Comparison of ENCODE assay signal across 1 cellular context in genomic region chr13:26476111-26476743, GRCh38.
TF ChIP-seq lines count a peak whose summit lies in the region.

No MANE protein-coding gene starts in this region.

TF ChIP-seq in HepG2, 621 proteins besides CTCF, POLR2A, EP300 and RAD21 (continued from another document and continues in another):
- no peak for TF ChIP-seq ZNF770 (CRISPR knock-in tag; IDR thresholded peaks at IDR 0.05)
- no peak for TF ChIP-seq ZNF644 (CRISPR knock-in tag; IDR thresholded peaks at IDR 0.05; ENCODE audit: low read depth)
- TF ChIP-seq PAX8 (CRISPR knock-in tag; IDR thresholded peaks at IDR 0.05; ENCODE audit: borderline replicate concordance) = no peak
- TF ChIP-seq, protein P1, sequence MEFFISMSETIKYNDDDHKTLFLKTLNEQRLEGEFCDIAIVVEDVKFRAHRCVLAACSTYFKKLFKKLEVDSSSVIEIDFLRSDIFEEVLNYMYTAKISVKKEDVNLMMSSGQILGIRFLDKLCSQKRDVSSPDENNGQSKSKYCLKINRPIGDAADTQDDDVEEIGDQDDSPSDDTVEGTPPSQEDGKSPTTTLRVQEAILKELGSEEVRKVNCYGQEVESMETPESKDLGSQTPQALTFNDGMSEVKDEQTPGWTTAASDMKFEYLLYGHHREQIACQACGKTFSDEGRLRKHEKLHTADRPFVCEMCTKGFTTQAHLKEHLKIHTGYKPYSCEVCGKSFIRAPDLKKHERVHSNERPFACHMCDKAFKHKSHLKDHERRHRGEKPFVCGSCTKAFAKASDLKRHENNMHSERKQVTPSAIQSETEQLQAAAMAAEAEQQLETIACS (CRISPR knock-in tag; IDR thresholded peaks at IDR 0.05) = no peak
- no peak for TF ChIP-seq XBP1 (CRISPR knock-in tag; IDR thresholded peaks at IDR 0.05)
- TF ChIP-seq ZNF605 (CRISPR knock-in tag; IDR thresholded peaks at IDR 0.05) = no peak
- no peak for TF ChIP-seq ZBTB7B (CRISPR knock-in tag; IDR thresholded peaks at IDR 0.05)
- no peak for TF ChIP-seq E2F2 (CRISPR knock-in tag; IDR thresholded peaks at IDR 0.05; ENCODE audit: borderline replicate concordance)
- TF ChIP-seq JDP2 (CRISPR knock-in tag; IDR thresholded peaks at IDR 0.05; ENCODE audit: borderline replicate concordance) = no peak
- no peak for TF ChIP-seq REL (CRISPR knock-in tag; conservative IDR thresholded peaks at IDR 0.05)
- TF ChIP-seq HOXA3 (CRISPR knock-in tag; IDR thresholded peaks at IDR 0.05) = no peak; the same call in 1 of the 2 replicates
- no peak for TF ChIP-seq RARG (CRISPR knock-in tag; IDR thresholded peaks at IDR 0.05; ENCODE audit: low read depth)
- TF ChIP-seq, protein P2, sequence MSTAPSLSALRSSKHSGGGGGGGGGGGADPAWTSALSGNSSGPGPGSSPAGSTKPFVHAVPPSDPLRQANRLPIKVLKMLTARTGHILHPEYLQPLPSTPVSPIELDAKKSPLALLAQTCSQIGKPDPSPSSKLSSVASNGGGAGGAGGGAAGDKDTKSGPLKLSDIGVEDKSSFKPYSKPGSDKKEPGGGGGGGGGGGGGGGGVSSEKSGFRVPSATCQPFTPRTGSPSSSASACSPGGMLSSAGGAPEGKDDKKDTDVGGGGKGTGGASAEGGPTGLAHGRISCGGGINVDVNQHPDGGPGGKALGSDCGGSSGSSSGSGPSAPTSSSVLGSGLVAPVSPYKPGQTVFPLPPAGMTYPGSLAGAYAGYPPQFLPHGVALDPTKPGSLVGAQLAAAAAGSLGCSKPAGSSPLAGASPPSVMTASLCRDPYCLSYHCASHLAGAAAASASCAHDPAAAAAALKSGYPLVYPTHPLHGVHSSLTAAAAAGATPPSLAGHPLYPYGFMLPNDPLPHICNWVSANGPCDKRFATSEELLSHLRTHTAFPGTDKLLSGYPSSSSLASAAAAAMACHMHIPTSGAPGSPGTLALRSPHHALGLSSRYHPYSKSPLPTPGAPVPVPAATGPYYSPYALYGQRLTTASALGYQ (CRISPR knock-in tag; IDR thresholded peaks at IDR 0.05) = no peak
- no peak for TF ChIP-seq ZFP41 (CRISPR knock-in tag; IDR thresholded peaks at IDR 0.05; ENCODE audit: borderline replicate concordance)
- no peak for TF ChIP-seq ZNF333 (CRISPR knock-in tag; IDR thresholded peaks at IDR 0.05; ENCODE audit: borderline replicate concordance)
- no peak for TF ChIP-seq GZF1 (CRISPR knock-in tag; IDR thresholded peaks at IDR 0.05)
- TF ChIP-seq KDM5B (CRISPR knock-in tag; IDR thresholded peaks at IDR 0.05; ENCODE audit: borderline replicate concordance) = no peak
- TF ChIP-seq ETV6 (CRISPR knock-in tag; conservative IDR thresholded peaks at IDR 0.05) = no peak
- TF ChIP-seq ZNF672 (CRISPR knock-in tag; IDR thresholded peaks at IDR 0.05) = no peak
- TF ChIP-seq NFE2L2 (IDR thresholded peaks at IDR 0.05; ENCODE audit: low read length) = no peak
- TF ChIP-seq NR3C1 (CRISPR knock-in tag; IDR thresholded peaks at IDR 0.05) = no peak
- TF ChIP-seq, protein P3, sequence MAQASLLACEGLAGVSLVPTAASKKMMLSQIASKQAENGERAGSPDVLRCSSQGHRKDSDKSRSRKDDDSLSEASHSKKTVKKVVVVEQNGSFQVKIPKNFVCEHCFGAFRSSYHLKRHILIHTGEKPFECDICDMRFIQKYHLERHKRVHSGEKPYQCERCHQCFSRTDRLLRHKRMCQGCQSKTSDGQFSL (CRISPR knock-in tag; IDR thresholded peaks at IDR 0.05) = no peak
- peak; percentile 14; the same call in 1 of the 2 replicates for TF ChIP-seq SAP130 (CRISPR knock-in tag; IDR thresholded peaks at IDR 0.05; ENCODE audit: low read depth)
- TF ChIP-seq SUZ12 (IDR thresholded peaks at IDR 0.05; ENCODE audit: low read depth, low read length) = no peak
- TF ChIP-seq ZFP36L2 (CRISPR knock-in tag; IDR thresholded peaks at IDR 0.05) = no peak
- TF ChIP-seq NCOA2 (CRISPR knock-in tag; IDR thresholded peaks at IDR 0.05) = no peak
- TF ChIP-seq FOXK2 (IDR thresholded peaks at IDR 0.05) = no peak
- 0 out of 2 replicates have a peak, but pooled peaks have one; percentile 28 for TF ChIP-seq NFYB (CRISPR knock-in tag; IDR thresholded peaks at IDR 0.05)
- no peak for TF ChIP-seq ZNF547 (CRISPR knock-in tag; IDR thresholded peaks at IDR 0.05)
- no peak for TF ChIP-seq ARID5B (CRISPR knock-in tag; IDR thresholded peaks at IDR 0.05)
- TF ChIP-seq, protein P4, sequence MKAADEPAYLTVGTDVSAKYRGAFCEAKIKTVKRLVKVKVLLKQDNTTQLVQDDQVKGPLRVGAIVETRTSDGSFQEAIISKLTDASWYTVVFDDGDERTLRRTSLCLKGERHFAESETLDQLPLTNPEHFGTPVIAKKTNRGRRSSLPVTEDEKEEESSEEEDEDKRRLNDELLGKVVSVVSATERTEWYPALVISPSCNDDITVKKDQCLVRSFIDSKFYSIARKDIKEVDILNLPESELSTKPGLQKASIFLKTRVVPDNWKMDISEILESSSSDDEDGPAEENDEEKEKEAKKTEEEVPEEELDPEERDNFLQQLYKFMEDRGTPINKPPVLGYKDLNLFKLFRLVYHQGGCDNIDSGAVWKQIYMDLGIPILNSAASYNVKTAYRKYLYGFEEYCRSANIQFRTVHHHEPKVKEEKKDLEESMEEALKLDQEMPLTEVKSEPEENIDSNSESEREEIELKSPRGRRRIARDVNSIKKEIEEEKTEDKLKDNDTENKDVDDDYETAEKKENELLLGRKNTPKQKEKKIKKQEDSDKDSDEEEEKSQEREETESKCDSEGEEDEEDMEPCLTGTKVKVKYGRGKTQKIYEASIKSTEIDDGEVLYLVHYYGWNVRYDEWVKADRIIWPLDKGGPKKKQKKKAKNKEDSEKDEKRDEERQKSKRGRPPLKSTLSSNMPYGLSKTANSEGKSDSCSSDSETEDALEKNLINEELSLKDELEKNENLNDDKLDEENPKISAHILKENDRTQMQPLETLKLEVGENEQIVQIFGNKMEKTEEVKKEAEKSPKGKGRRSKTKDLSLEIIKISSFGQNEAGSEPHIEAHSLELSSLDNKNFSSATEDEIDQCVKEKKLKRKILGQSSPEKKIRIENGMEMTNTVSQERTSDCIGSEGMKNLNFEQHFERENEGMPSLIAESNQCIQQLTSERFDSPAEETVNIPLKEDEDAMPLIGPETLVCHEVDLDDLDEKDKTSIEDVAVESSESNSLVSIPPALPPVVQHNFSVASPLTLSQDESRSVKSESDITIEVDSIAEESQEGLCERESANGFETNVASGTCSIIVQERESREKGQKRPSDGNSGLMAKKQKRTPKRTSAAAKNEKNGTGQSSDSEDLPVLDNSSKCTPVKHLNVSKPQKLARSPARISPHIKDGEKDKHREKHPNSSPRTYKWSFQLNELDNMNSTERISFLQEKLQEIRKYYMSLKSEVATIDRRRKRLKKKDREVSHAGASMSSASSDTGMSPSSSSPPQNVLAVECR (CRISPR knock-in tag; IDR thresholded peaks at IDR 0.05; ENCODE audit: borderline replicate concordance) = no peak
- TF ChIP-seq, protein P5, sequence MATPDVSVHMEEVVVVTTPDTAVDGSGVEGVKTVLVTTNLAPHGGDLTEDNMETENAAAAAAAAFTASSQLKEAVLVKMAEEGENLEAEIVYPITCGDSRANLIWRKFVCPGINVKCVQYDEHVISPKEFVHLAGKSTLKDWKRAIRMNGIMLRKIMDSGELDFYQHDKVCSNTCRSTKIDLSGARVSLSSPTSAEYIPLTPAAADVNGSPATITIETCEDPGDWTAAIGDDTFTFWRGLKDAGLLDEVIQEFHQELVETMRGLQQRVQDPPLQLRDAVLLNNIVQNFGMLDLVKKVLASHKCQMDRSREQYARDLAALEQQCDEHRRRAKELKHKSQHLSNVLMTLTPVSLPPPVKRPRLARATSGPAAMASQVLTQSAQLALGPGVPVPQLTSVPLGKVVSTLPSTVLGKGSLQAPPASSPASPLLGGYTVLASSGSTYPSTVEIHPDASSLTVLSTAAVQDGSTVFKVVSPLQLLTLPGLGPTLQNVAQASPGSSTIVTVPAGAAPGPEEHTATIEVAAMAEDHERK (CRISPR knock-in tag; IDR thresholded peaks at IDR 0.05; ENCODE audit: low read depth) = no peak
- no peak for TF ChIP-seq PHF5A (CRISPR knock-in tag; IDR thresholded peaks at IDR 0.05; ENCODE audit: low read depth, unreplicated experiment)
- TF ChIP-seq HNF4A (CRISPR knock-in tag; IDR thresholded peaks at IDR 0.05) = peak; percentile 11; the same call in 1 of the 2 replicates
- TF ChIP-seq MED13 (CRISPR knock-in tag; IDR thresholded peaks at IDR 0.05) = no peak
- no peak for TF ChIP-seq ZNF264 (CRISPR knock-in tag; IDR thresholded peaks at IDR 0.05)
- no peak for TF ChIP-seq STAT6 (CRISPR knock-in tag; IDR thresholded peaks at IDR 0.05; ENCODE audit: borderline replicate concordance)
- no peak for TF ChIP-seq ARNT (IDR thresholded peaks at IDR 0.05)
- TF ChIP-seq U2AF2 (IDR thresholded peaks at IDR 0.05; ENCODE audit: low read depth, low read length) = no peak
- no peak for TF ChIP-seq KDM3A (CRISPR knock-in tag; IDR thresholded peaks at IDR 0.05; ENCODE audit: low read depth)
- no peak; the same call in 1 of the 2 replicates for TF ChIP-seq MED1 (CRISPR knock-in tag; IDR thresholded peaks at IDR 0.05)
- TF ChIP-seq ZNF430 (CRISPR knock-in tag; IDR thresholded peaks at IDR 0.05) = no peak
- TF ChIP-seq, protein P6, sequence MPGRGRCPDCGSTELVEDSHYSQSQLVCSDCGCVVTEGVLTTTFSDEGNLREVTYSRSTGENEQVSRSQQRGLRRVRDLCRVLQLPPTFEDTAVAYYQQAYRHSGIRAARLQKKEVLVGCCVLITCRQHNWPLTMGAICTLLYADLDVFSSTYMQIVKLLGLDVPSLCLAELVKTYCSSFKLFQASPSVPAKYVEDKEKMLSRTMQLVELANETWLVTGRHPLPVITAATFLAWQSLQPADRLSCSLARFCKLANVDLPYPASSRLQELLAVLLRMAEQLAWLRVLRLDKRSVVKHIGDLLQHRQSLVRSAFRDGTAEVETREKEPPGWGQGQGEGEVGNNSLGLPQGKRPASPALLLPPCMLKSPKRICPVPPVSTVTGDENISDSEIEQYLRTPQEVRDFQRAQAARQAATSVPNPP (CRISPR knock-in tag; IDR thresholded peaks at IDR 0.05) = no peak
